ENCODE assay signal across 1 cellular context in genomic region chr11:83073884-83074283, GRCh38.
TF ChIP-seq lines count a peak whose summit lies in the region.

No MANE protein-coding gene starts in this region.

TF ChIP-seq in SK-N-SH, 30 proteins besides CTCF, POLR2A, EP300 and RAD21:
- TF ChIP-seq USF2 (IDR thresholded peaks at IDR 0.05; ENCODE audit: borderline replicate concordance, low read depth, low read length) (no peak), FOXJ3 (CRISPR knock-in tag; IDR thresholded peaks at IDR 0.05) (no peak), ZBTB33 (IDR thresholded peaks at IDR 0.05; ENCODE audit: borderline replicate concordance, low read depth) (no peak)
